Comparison of ENCODE assay signal across 8 cellular contexts in the genomic region with DNA sequence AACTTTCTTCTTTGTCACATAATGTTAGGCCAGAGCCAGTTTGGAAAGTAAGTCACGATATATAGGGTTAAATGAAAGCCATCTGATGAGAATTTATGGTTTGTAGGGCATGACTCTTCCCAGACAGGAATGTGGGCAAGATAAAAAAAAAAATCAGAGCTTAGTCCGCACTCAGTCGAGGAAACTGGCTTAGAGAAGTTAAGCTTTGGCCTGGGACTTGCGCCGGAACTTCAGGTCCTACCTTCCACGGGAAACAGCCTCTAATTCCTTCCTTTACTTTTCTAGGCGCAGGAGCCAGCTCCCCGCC. TPM values are rescaled to one million over a fixed set of nuclear protein-coding genes. Genes with fewer than 3 reads are reported as not detected.
DNase-seq lines count a peak whose midpoint lies in the region; ATAC-seq lines count a peak whose summit lies in the region.

No MANE protein-coding gene starts in this region.

- H3K4me3 Mint-ChIP-seq in stimulated activated naive CD8-positive, alpha-beta T cell treated with anti-CD3 and anti-CD28 coated beads, Interleukin-15, amount 100 ng/mL, for 72 hours: peak overlapping the region; percentile 93 to 97

- peaks cover 13 to 27% of the 10 kb centered on the region in 2 donors for H3K36me3 Mint-ChIP-seq in activated naive CD4-positive, alpha-beta T cell treated with anti-CD3 and anti-CD28 coated beads, Interleukin-2, amount 50 U/mL, for 72 hours

- no peaks in the 10 kb centered on the region for H3K9me3 ChIP-seq in iPS-18c (ENCODE audit: control insufficient read depth, insufficient read depth, low read length)

- peak overlapping the region; percentile 88 to 95 for H3K27ac Mint-ChIP-seq in activated naive CD4-positive, alpha-beta T cell treated with anti-CD3 and anti-CD28 coated beads, Interleukin-2, amount 50 U/mL, for 72 hours
- H3K27ac Mint-ChIP-seq in stimulated activated naive CD8-positive, alpha-beta T cell treated with anti-CD3 and anti-CD28 coated beads, Interleukin-15, amount 100 ng/mL, for 72 hours: peak overlapping the region; percentile 94 to 98

- ATAC-seq in activated naive CD4-positive, alpha-beta T cell treated with anti-CD3 and anti-CD28 coated beads, Interleukin-2, amount 50 U/mL, for 72 hours: no peak
- no peak for ATAC-seq in stimulated activated naive CD8-positive, alpha-beta T cell treated with anti-CD3 and anti-CD28 coated beads, Interleukin-15, amount 100 ng/mL, for 72 hours

- peaks cover 0 to 4% of the 10 kb centered on the region in 2 donors for H3K9me3 Mint-ChIP-seq in activated naive CD4-positive, alpha-beta T cell treated with anti-CD3 and anti-CD28 coated beads, Interleukin-2, amount 50 U/mL, for 72 hours
- H3K9me3 Mint-ChIP-seq in stimulated activated naive CD8-positive, alpha-beta T cell treated with anti-CD3 and anti-CD28 coated beads, Interleukin-15, amount 100 ng/mL, for 72 hours: no peaks in the 10 kb centered on the region

- H3K4me1 Mint-ChIP-seq in stimulated activated naive CD8-positive, alpha-beta T cell treated with anti-CD3 and anti-CD28 coated beads, Interleukin-15, amount 100 ng/mL, for 72 hours: peaks cover 50% of the 10 kb centered on the region

- H3K4me3 ChIP-seq in iPS-18c (ENCODE audit: insufficient read depth, low read depth, low read length): peak overlapping the region; percentile 96

- peak; percentile 39 for DNase-seq in DMS79 treated with DMSO at 0.1 percent for 48 hours (lab: John Stamatoyannopoulos, UW)
- DNase-seq in DMS79 (lab: John Stamatoyannopoulos, UW): no peak
- no peak for DNase-seq in activated naive CD4-positive, alpha-beta T cell treated with anti-CD3 and anti-CD28 coated beads, Interleukin-2, amount 50 U/mL, for 72 hours (ENCODE audit: low spot score in 2 of 2)
- no peak for DNase-seq in stimulated activated naive CD8-positive, alpha-beta T cell treated with anti-CD3 and anti-CD28 coated beads, Interleukin-15, amount 100 ng/mL, for 72 hours
- no peak for DNase-seq in activated CD4-positive, CD25-positive, alpha-beta regulatory T cell treated with anti-CD3 and anti-CD28 coated beads, Interleukin-2, amount 50 U/mL, for 72 hours
- no peak for DNase-seq in cerebellar nuclear complex (lab: John Stamatoyannopoulos, UW)
- DNase-seq in NCI-H128 (lab: John Stamatoyannopoulos, UW; ENCODE audit: unreplicated experiment): no peak

- H3K27me3 Mint-ChIP-seq in stimulated activated naive CD8-positive, alpha-beta T cell treated with anti-CD3 and anti-CD28 coated beads, Interleukin-15, amount 100 ng/mL, for 72 hours: no peaks in the 10 kb centered on the region

RNA-seq across cellular contexts. Expression of a gene that starts 0.5 kb away (rescaled TPM):
- total RNA-seq in activated naive CD4-positive, alpha-beta T cell treated with anti-CD3 and anti-CD28 coated beads, Interleukin-2, amount 50 U/mL, for 72 hours: 10 to 100 TPM; 13.8 to 17.8 TPM

RNA-seq across cellular contexts. Expression of a gene that starts 1.0 kb away (rescaled TPM):
- 10 to 100 TPM in 1 of 2 donors, 1 to 10 TPM in 1; 7.8 to 15.2 TPM for total RNA-seq in activated naive CD4-positive, alpha-beta T cell treated with anti-CD3 and anti-CD28 coated beads, Interleukin-2, amount 50 U/mL, for 72 hours
